In genomic region chr12:47995976-47996375, GRCh38 we compare ENCODE assay signal across 17 cellular contexts. TPM values are rescaled to one million over a fixed set of nuclear protein-coding genes. Genes with fewer than 3 reads are reported as not detected.
A peak's percentile ranks its signal among the peaks of the same experiment; 100 is the strongest.
DNase-seq lines count a peak whose midpoint lies in the region; ATAC-seq and TF ChIP-seq lines count a peak whose summit lies in the region.
"Had no signal": no experiment of that assay in that cellular context is flagged by ENCODE, and none has a peak within 500 bp of the region (broad histone marks: within the 10 kb centered on the region; RNA-seq: fewer than 3 reads in every experiment).

No MANE protein-coding gene starts in this region.

- intact Hi-C loops in gastrocnemius medialis (cut with DNase I; ENCODE audit: low total_unique reads) = no loop called here

- H3K27ac Mint-ChIP-seq in T-helper 17 cell = no peak overlapping the region

- peaks cover 66% of the 10 kb centered on the region for H3K27me3 Mint-ChIP-seq in T-helper 17 cell

- H3K9me3 ChIP-seq in gastrocnemius medialis (no peaks in the 10 kb centered on the region), T-helper 17 cell (ENCODE audit: control insufficient read depth, low read length, poor library complexity, severe bottlenecking) (no peaks in the 10 kb centered on the region)

- H3K27ac ChIP-seq in gastrocnemius medialis = no peak overlapping the region
- H3K27ac ChIP-seq: epithelial cell of prostate had no signal

- TF ChIP-seq POLR2A in gastrocnemius medialis (IDR thresholded peaks at IDR 0.05) = no peak

- peaks cover 0 to 13% (median 3%) of the 10 kb centered on the region in 3 donors for H3K27me3 ChIP-seq in gastrocnemius medialis

- TF ChIP-seq CTCF in fibroblast of villous mesenchyme (IDR thresholded peaks at IDR 0.05; ENCODE audit: insufficient read depth, low read depth, low read length) (no peak), gastrocnemius medialis (IDR thresholded peaks at IDR 0.05 in 4 of 5, conservative IDR thresholded peaks at IDR 0.05 in 1 of 5) (no peak), omental fat pad (IDR thresholded peaks at IDR 0.05) (no peak)

- H3K36me3 ChIP-seq in gastrocnemius medialis = no peaks in the 10 kb centered on the region

- ATAC-seq in gastrocnemius medialis = peak; percentile 26 to 61
- ATAC-seq in omental fat pad (ENCODE audit: low FRiP score) = no peak
- no peak for ATAC-seq in T-helper 17 cell

- in situ Hi-C loops in gastrocnemius medialis (cut with MboI; ENCODE audit: low sequenced_read_pairs in 4 of 4) = no loop called here

- H3K4me3 Mint-ChIP-seq in T-helper 17 cell = no peak overlapping the region
- H3K4me3 Mint-ChIP-seq: neural crest cell had no signal

- peaks cover 10 to 15% of the 10 kb centered on the region in 2 donors for H3K4me1 ChIP-seq in gastrocnemius medialis

- peaks cover 6% of the 10 kb centered on the region for H3K4me1 Mint-ChIP-seq in T-helper 17 cell

- H3K36me3 Mint-ChIP-seq in T-helper 17 cell (ENCODE audit: low read depth) = peaks cover 5% of the 10 kb centered on the region

- DNase-seq in DMS 273 (lab: John Stamatoyannopoulos, UW; ENCODE audit: unreplicated experiment) = peak; percentile 35
- DNase-seq in DMS 273 treated with DMSO at 0.1 percent for 48 hours (lab: John Stamatoyannopoulos, UW) = no peak
- peak; percentile 46 for DNase-seq in RPMI7951 (ENCODE audit: low read depth)
- peak; percentile 54 for DNase-seq in fibroblast of villous mesenchyme (ENCODE audit: low read depth)
- DNase-seq in gastrocnemius medialis = no peak
- no peak for DNase-seq in omental fat pad (ENCODE audit: low spot score)
- no peak for DNase-seq in T-helper 17 cell
- DNase-seq in activated CD4-positive, alpha-beta T cell treated with anti-CD3 and anti-CD28 coated beads, Interleukin-2, amount 50 U/mL, for 48 hours = no peak
- DNase-seq: DND-41; kidney glomerular epithelial cell; NCI-H774; stimulated activated CD8-positive, alpha-beta memory T cell treated with anti-CD3 and anti-CD28 coated beads, Interleukin-4, amount 100 ng/mL, for 48 hours had no signal

- H3K4me3 ChIP-seq in fibroblast of villous mesenchyme (ENCODE audit: low read depth, low read length) (no peak overlapping the region), gastrocnemius medialis (no peak overlapping the region)

RNA-seq across cellular contexts. Expression of gene COL2A1, which starts 8.3 kb away (rescaled TPM):
- total RNA-seq in RPMI7951 (2014; rRNA removed; shearing (Covaris generic)) = not detected in 2 replicates
- total RNA-seq in fibroblast of villous mesenchyme (under 0.01 TPM in 1 of 2 replicates, not detected in the other), gastrocnemius medialis (not detected), omental fat pad (under 1 TPM in 2 of 4 donors, not detected in 2; 0.12 to 0.56 TPM), T-helper 17 cell (not detected)
- total RNA-seq: A172, aorta, ureter had no signal

RNA-seq across cellular contexts. Expression of gene TMEM106C, which starts 32.6 kb away (rescaled TPM):
- total RNA-seq in RPMI7951 (2014; rRNA removed; shearing (Covaris generic)) = 237 and 269 TPM in 2 replicates
- 60.2 and 100 TPM in 2 replicates for total RNA-seq in fibroblast of villous mesenchyme
- total RNA-seq in gastrocnemius medialis = 10 to 100 TPM; 11.8 to 27.1 (median 24.8) TPM
- total RNA-seq in omental fat pad = 10 to 100 TPM; 27.3 to 87.5 (median 62.1) TPM
- 10 to 100 TPM; 17.5 to 20.5 TPM for total RNA-seq in T-helper 17 cell

Comparison
In these comparisons a context has a peak if more than half of its experiments do, and no peak if none do; other contexts are left out.
1. DNase-seq: peak in DMS 273 (single experiment), RPMI7951 (single experiment) and fibroblast of villous mesenchyme (single experiment); none in DMS 273 treated with DMSO at 0.1 percent for 48 hours (single experiment), gastrocnemius medialis (0 of 2), omental fat pad (single experiment), T-helper 17 cell (0 of 3) and activated CD4-positive, alpha-beta T cell treated with anti-CD3 and anti-CD28 coated beads, Interleukin-2, amount 50 U/mL, for 48 hours (0 of 2).
2. ATAC-seq: peak in gastrocnemius medialis (2 of 2); none in omental fat pad (single experiment) and T-helper 17 cell (single experiment).